Comparison of ENCODE assay signal across 17 cellular contexts in genomic region chr15:99895189-99895955, GRCh38.
A peak's percentile ranks its signal among the peaks of the same experiment; 100 is the strongest.
DNase-seq lines count a peak whose midpoint lies in the region; ATAC-seq lines count a peak whose summit lies in the region.
"Had no signal": no experiment of that assay in that cellular context is flagged by ENCODE, and none has a peak within 500 bp of the region (broad histone marks: within the 10 kb centered on the region; RNA-seq: fewer than 3 reads in every experiment).

No MANE protein-coding gene starts in this region.

- H3K27ac Mint-ChIP-seq in naive B cell: no peak overlapping the region
- H3K27ac Mint-ChIP-seq: activated naive CD8-positive, alpha-beta T cell treated with anti-CD3 and anti-CD28 coated beads, Interleukin-2, amount 50 U/mL, for 24 hours; activated T-cell treated with anti-CD3 and anti-CD28 coated beads, Interleukin-2, amount 50 U/mL, for 72 hours; H9 had no signal

- H3K27me3 Mint-ChIP-seq in naive B cell: peaks cover 0 to 7% (median 0%) of the 10 kb centered on the region in 3 donors
- H3K27me3 Mint-ChIP-seq: activated naive CD8-positive, alpha-beta T cell treated with anti-CD3 and anti-CD28 coated beads, Interleukin-2, amount 50 U/mL, for 24 hours had no signal

- ATAC-seq in GM18868 (IDR thresholded peaks at IDR 0.05; ENCODE audit: unreplicated experiment): peak; percentile 71
- ATAC-seq in GM21717 (IDR thresholded peaks at IDR 0.05; ENCODE audit: unreplicated experiment): peak; percentile 69
- peak; percentile 80 for ATAC-seq in HG03095 (IDR thresholded peaks at IDR 0.05; ENCODE audit: unreplicated experiment)
- peak; percentile 41 to 50 for ATAC-seq in naive B cell (ENCODE audit: low read depth in 2 of 2)
- no peak for ATAC-seq in stimulated activated naive CD8-positive, alpha-beta T cell treated with anti-CD3 and anti-CD28 coated beads, Interleukin-15, Interleukin-2, amounts not matched to agents 100 U/mL and 50 U/mL, for 24 hours
- ATAC-seq: activated naive CD8-positive, alpha-beta T cell treated with anti-CD3 and anti-CD28 coated beads, Interleukin-2, amount 50 U/mL, for 24 hours; activated T-cell treated with anti-CD3 and anti-CD28 coated beads, Interleukin-2, amount 50 U/mL, for 72 hours; heart left ventricle had no signal

- H3K4me3 Mint-ChIP-seq in naive B cell: no peak overlapping the region
- H3K4me3 Mint-ChIP-seq: activated naive CD8-positive, alpha-beta T cell treated with anti-CD3 and anti-CD28 coated beads, Interleukin-2, amount 50 U/mL, for 24 hours; activated T-cell treated with anti-CD3 and anti-CD28 coated beads, Interleukin-2, amount 50 U/mL, for 72 hours; H9 had no signal

- H3K9me3 Mint-ChIP-seq in naive B cell: peaks cover 0 to 10% (median 5%) of the 10 kb centered on the region in 7 donors

- DNase-seq in naive B cell (no peak), SIG-M5 (lab: John Stamatoyannopoulos, UW) (no peak), NCI-H526 (lab: John Stamatoyannopoulos, UW) (no peak), NCI-H345 treated with DMSO at 0.1 percent for 48 hours (lab: John Stamatoyannopoulos, UW; ENCODE audit: unreplicated experiment) (no peak)
- no peak for DNase-seq in stimulated activated naive CD8-positive, alpha-beta T cell treated with anti-CD3 and anti-CD28 coated beads, Interleukin-15, Interleukin-2, amounts not matched to agents 100 U/mL and 50 U/mL, for 24 hours
- DNase-seq: activated CD4-positive, alpha-beta T cell treated with anti-CD3 and anti-CD28 coated beads, Interleukin-2, amount 50 U/mL, for 48 hours; activated naive CD8-positive, alpha-beta T cell treated with anti-CD3 and anti-CD28 coated beads, Interleukin-2, amount 50 U/mL, for 24 hours; activated T-cell treated with anti-CD3 and anti-CD28 coated beads, Interleukin-2, amount 50 U/mL, for 72 hours; BE2C; effector CD4-positive, alpha-beta T cell; H9; heart left ventricle; NCI-H1694; NCI-H510A treated with DMSO at 0.1 percent for 48 hours had no signal

- H3K36me3 Mint-ChIP-seq in naive B cell: peaks cover 0 to 26% of the 10 kb centered on the region in 2 donors

- H3K4me1 Mint-ChIP-seq in naive B cell: peaks cover 0 to 8% (median 3%) of the 10 kb centered on the region in 3 donors
- H3K4me1 Mint-ChIP-seq: activated naive CD8-positive, alpha-beta T cell treated with anti-CD3 and anti-CD28 coated beads, Interleukin-2, amount 50 U/mL, for 24 hours; H9 had no signal
